1 cellular context compared by ENCODE assay signal in genomic region chrX:46447384-46447783, GRCh38.
TF ChIP-seq lines count a peak whose summit lies in the region.

No MANE protein-coding gene starts in this region.

TF ChIP-seq in HCT116, 20 proteins besides CTCF, POLR2A, EP300 and RAD21 (continued from another document):
- TF ChIP-seq, protein P1, sequence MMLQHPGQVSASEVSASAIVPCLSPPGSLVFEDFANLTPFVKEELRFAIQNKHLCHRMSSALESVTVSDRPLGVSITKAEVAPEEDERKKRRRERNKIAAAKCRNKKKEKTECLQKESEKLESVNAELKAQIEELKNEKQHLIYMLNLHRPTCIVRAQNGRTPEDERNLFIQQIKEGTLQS (IDR thresholded peaks at IDR 0.05) = no peak
- TF ChIP-seq ZBTB33 (IDR thresholded peaks at IDR 0.05; ENCODE audit: extremely low read depth, insufficient replicate concordance, low read length) = no peak
- TF ChIP-seq EZH2 (IDR thresholded peaks at IDR 0.05) = no peak
